ENCODE assay signal across 8 cellular contexts in the genomic region with DNA sequence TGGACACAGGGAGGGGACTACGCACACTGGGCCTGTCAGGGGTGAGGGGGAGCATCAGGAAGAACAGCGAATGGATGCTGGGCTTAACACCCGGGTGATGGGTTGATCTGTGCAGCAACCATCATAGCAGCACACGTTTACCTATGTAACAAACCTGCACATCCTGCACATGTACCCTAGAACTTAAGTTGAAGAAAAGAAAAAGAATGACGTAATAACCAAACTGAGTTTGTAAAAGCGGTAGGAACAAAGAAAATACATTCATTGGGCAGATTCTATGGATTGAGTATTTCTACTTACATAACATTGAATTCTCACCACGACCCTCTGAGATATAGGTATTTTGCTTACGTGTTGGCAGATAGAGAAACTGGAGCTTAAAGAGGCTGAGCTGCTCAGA.
"Had no signal": no experiment of that assay in that cellular context is flagged by ENCODE, and none has a peak within 500 bp of the region (broad histone marks: within the 10 kb centered on the region; RNA-seq: fewer than 3 reads in every experiment).

No MANE protein-coding gene starts in this region.

- H3K4me3 ChIP-seq: GM12878 had no signal

- FAIRE-seq: G401.6, GM12878, GM12891, GM12892, GM18507, GM19239 had no signal

- ATAC-seq: GM12878 had no signal

- DNase-seq: GDM1, GF-D8 had no signal
